Comparison of ENCODE assay signal across 12 cellular contexts in the genomic region with DNA sequence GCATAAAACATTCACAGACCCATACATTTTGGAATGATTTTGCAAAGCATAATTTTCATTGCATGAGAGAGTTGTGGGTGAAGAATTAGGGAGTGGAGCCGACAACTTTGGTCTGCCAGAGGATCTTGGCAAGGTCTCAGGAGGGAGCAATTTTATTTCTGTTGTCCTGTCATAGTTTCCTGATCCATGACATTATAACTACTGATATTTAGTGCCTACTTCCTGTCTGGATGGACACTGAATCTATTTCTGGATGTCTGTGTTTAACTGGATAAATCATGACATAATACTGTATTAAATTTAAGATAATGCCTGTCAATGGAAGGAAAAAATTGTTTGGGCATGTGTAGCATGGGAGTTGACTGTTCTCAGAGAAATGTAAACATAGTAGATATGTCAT. TPM values are rescaled to one million over a fixed set of nuclear protein-coding genes. Genes with fewer than 3 reads are reported as not detected.
DNase-seq lines count a peak whose midpoint lies in the region; ATAC-seq and TF ChIP-seq lines count a peak whose summit lies in the region.
"Had no signal": no experiment of that assay in that cellular context is flagged by ENCODE, and none has a peak within 500 bp of the region (broad histone marks: within the 10 kb centered on the region; RNA-seq: fewer than 3 reads in every experiment).

No MANE protein-coding gene starts in this region.

- H3K79me2 ChIP-seq in Karpas-422 (ENCODE audit: low read length): peaks cover 77% of the 10 kb centered on the region

- H3K4me1 ChIP-seq in Karpas-422 (ENCODE audit: low read length): peaks cover 75% of the 10 kb centered on the region
- peaks cover 4% of the 10 kb centered on the region for H3K4me1 ChIP-seq in rectal smooth muscle tissue (ENCODE audit: control insufficient read depth, insufficient read depth, low read length)

- H3K9ac ChIP-seq in Karpas-422 (ENCODE audit: low read length): peak overlapping the region; percentile 91
- peak overlapping the region; percentile 9 for H3K9ac ChIP-seq in rectal smooth muscle tissue (ENCODE audit: low read length)

- in situ Hi-C loops in brain microvascular endothelial cell (cut with HindIII; ENCODE audit: low pct_ligation_motif_present, low sequenced_read_pairs): loop anchor here (10.0 kb wide), 1 partner anchor 355 kb away; no protein-coding TSS in a partner anchor

- H3K27ac ChIP-seq in Karpas-422 (ENCODE audit: low read length) (peak overlapping the region; percentile 98), brain microvascular endothelial cell (peak overlapping the region; percentile 84), rectal smooth muscle tissue (ENCODE audit: low read depth, low read length) (no peak overlapping the region)

- H3K36me3 ChIP-seq in Karpas-422 (ENCODE audit: insufficient read depth, low read length): peaks cover 49% of the 10 kb centered on the region
- peaks cover 4% of the 10 kb centered on the region for H3K36me3 ChIP-seq in brain microvascular endothelial cell (replicated peaks)
- H3K36me3 ChIP-seq in rectal smooth muscle tissue (ENCODE audit: control insufficient read depth, insufficient read depth, low read length): no peaks in the 10 kb centered on the region
- H3K36me3 ChIP-seq: left lung, tibial nerve had no signal

- TF ChIP-seq CTCF in brain microvascular endothelial cell (IDR thresholded peaks at IDR 0.05; ENCODE audit: low read depth, low read length, missing control alignments): no peak

- peak; percentile 30 for DNase-seq in EL
- DNase-seq in Karpas-422: peak; percentile 62
- no peak for DNase-seq in brain microvascular endothelial cell
- no peak for DNase-seq in NCI-H345 (lab: John Stamatoyannopoulos, UW)
- DNase-seq in COLO829 (ENCODE audit: low spot score): no peak
- DNase-seq: activated CD4-positive, alpha-beta T cell treated with anti-CD3 and anti-CD28 coated beads for 4 hours; left lung; NCI-H748 treated with DMSO at 0.1 percent for 48 hours had no signal

- H4K20me1 ChIP-seq in Karpas-422 (ENCODE audit: insufficient read depth, low read depth, low read length): peaks cover 16% of the 10 kb centered on the region

- no peaks in the 10 kb centered on the region for H3K9me2 ChIP-seq in Karpas-422 (replicated peaks; ENCODE audit: insufficient read depth, low read length)

- no peak for ATAC-seq in GM21737 (IDR thresholded peaks at IDR 0.05; ENCODE audit: unreplicated experiment)
- ATAC-seq: K562, left lung had no signal

- H2AFZ ChIP-seq in Karpas-422 (ENCODE audit: low read length): no peak overlapping the region

- no peaks in the 10 kb centered on the region for H3K9me3 ChIP-seq in Karpas-422 (ENCODE audit: low read length)
- H3K9me3 ChIP-seq: left lung, tibial nerve had no signal

- peak overlapping the region; percentile 70 for H3K4me3 ChIP-seq in Karpas-422 (ENCODE audit: low read length)
- H3K4me3 ChIP-seq in brain microvascular endothelial cell (ENCODE audit: low read depth, low read length): peak overlapping the region; percentile 86
- H3K4me3 ChIP-seq in rectal smooth muscle tissue (ENCODE audit: low read length): no peak overlapping the region
- H3K4me3 ChIP-seq: K562 had no signal

- H3K4me2 ChIP-seq in Karpas-422 (ENCODE audit: low read depth, low read length, poor library complexity, severe bottlenecking): peak overlapping the region; percentile 95

- H3K27me3 ChIP-seq in Karpas-422 (ENCODE audit: low read length): no peaks in the 10 kb centered on the region
- H3K27me3 ChIP-seq in brain microvascular endothelial cell (replicated peaks): no peaks in the 10 kb centered on the region
- peaks cover 3% of the 10 kb centered on the region for H3K27me3 ChIP-seq in rectal smooth muscle tissue (ENCODE audit: control insufficient read depth, insufficient read depth, low read length)

RNA-seq across cellular contexts. Expression of a gene that starts 2.5 kb away (rescaled TPM):
- 176 and 244 TPM in 2 replicates for total RNA-seq in Karpas-422 (2014; rRNA removed; shearing (Covaris generic); ENCODE audit: low replicate concordance)

Comparison
In these comparisons a context has a peak if more than half of its experiments do, and no peak if none do; other contexts are left out.
1. DNase-seq: peak in EL (single experiment) and Karpas-422 (single experiment); none in brain microvascular endothelial cell (single experiment), NCI-H345 (single experiment) and COLO829 (single experiment).